16 cellular contexts compared by ENCODE assay signal in genomic region chr2:229553091-229553490, GRCh38.
DNase-seq lines count a peak whose midpoint lies in the region; ATAC-seq and TF ChIP-seq lines count a peak whose summit lies in the region.
"Had no signal": no experiment of that assay in that cellular context is flagged by ENCODE, and none has a peak within 500 bp of the region (broad histone marks: within the 10 kb centered on the region; RNA-seq: fewer than 3 reads in every experiment).

No MANE protein-coding gene starts in this region.

- no peak for TF ChIP-seq CTCF in cardiac fibroblast (IDR thresholded peaks at IDR 0.05; ENCODE audit: low read depth, low read length)
- no peak for TF ChIP-seq CTCF in vagina (IDR thresholded peaks at IDR 0.05)

- peak; percentile 39 for DNase-seq in ELR (ENCODE audit: low read depth)
- DNase-seq in RPMI7951 (ENCODE audit: low read depth), result peak; percentile 83
- DNase-seq in cardiac fibroblast (ENCODE audit: low read depth in 2 of 2), result peak; percentile 34 to 48
- peak; percentile 51 for DNase-seq in iris pigment epithelial cell (ENCODE audit: low read depth)
- DNase-seq in vagina (ENCODE audit: extremely low spot score in 2 of 2), result no peak
- no peak for DNase-seq in hypothalamus (lab: John Stamatoyannopoulos, UW)
- no peak for DNase-seq in HuH-7.5 (ENCODE audit: low spot score)
- DNase-seq: CD8-positive, alpha-beta memory T cell; DND-41; NCI-H1092 treated with DMSO at 0.1 percent for 48 hours; NCI-H1694; NCI-H345; NCI-H526 treated with DMSO at 0.1 percent for 48 hours; NK-92 treated with Interleukin-12 subunit alpha and Interleukin-12 subunit beta, amount 100 ng/mL, for 24 hours; OCI-M1 had no signal

- no peaks in the 10 kb centered on the region for H3K9me3 ChIP-seq in vagina

- H3K4me3 ChIP-seq in cardiac fibroblast (replicated peaks in 1 of 2; ENCODE audit: low read depth in 2 of 2, low read length in 2 of 2) (no peak overlapping the region), vagina (no peak overlapping the region)

- intact Hi-C loops in vagina (cut with DNase I), result no loop called here

- no peak overlapping the region for H3K27ac ChIP-seq in vagina

- no peak for ATAC-seq in HG02938 (IDR thresholded peaks at IDR 0.05; ENCODE audit: unreplicated experiment)

- no peak for TF ChIP-seq POLR2A in vagina (IDR thresholded peaks at IDR 0.05)

- no peaks in the 10 kb centered on the region for H3K36me3 ChIP-seq in vagina

- no peaks in the 10 kb centered on the region for H3K27me3 ChIP-seq in vagina

- H3K4me1 ChIP-seq in vagina, result no peaks in the 10 kb centered on the region

Comparison
In these comparisons a context has a peak if more than half of its experiments do, and no peak if none do; other contexts are left out.
1. DNase-seq: peak in ELR (single experiment), RPMI7951 (single experiment), cardiac fibroblast (2 of 2) and iris pigment epithelial cell (single experiment); none in vagina (0 of 2), hypothalamus (0 of 51) and HuH-7.5 (single experiment).